ENCODE assay signal across 9 cellular contexts in genomic region chr17:34163681-34164080, GRCh38.
DNase-seq lines count a peak whose midpoint lies in the region; ATAC-seq and TF ChIP-seq lines count a peak whose summit lies in the region.
"Had no signal": no experiment of that assay in that cellular context is flagged by ENCODE, and none has a peak within 500 bp of the region (broad histone marks: within the 10 kb centered on the region; RNA-seq: fewer than 3 reads in every experiment).

No MANE protein-coding gene starts in this region.

- peak; percentile 55 for TF ChIP-seq CTCF in glutamatergic neuron (IDR thresholded peaks at IDR 0.05; ENCODE audit: partially characterized antibody, unreplicated experiment)
- TF ChIP-seq CTCF in tibial nerve (IDR thresholded peaks at IDR 0.05): peak in 4 of 5 experiments; percentile 8 to 31 (median 15)
- TF ChIP-seq CTCF in activated CD8-positive, alpha-beta T cell treated with anti-CD3 and anti-CD28 coated beads for 36 hours (IDR thresholded peaks at IDR 0.05): no peak

- no peaks in the 10 kb centered on the region for H3K9me3 ChIP-seq in tibial nerve

- no peaks in the 10 kb centered on the region for H3K36me3 Mint-ChIP-seq in glutamatergic neuron (ENCODE audit: unreplicated experiment)
- H3K36me3 Mint-ChIP-seq in activated CD8-positive, alpha-beta T cell treated with anti-CD3 and anti-CD28 coated beads for 36 hours (ENCODE audit: low read depth): no peaks in the 10 kb centered on the region

- no peak for ATAC-seq in activated CD8-positive, alpha-beta T cell treated with anti-CD3 and anti-CD28 coated beads for 36 hours

- H3K27ac Mint-ChIP-seq in glutamatergic neuron (ENCODE audit: unreplicated experiment): peak overlapping the region; percentile 2
- H3K27ac Mint-ChIP-seq in activated CD8-positive, alpha-beta T cell treated with anti-CD3 and anti-CD28 coated beads for 36 hours: no peak overlapping the region

- H3K4me3 Mint-ChIP-seq in glutamatergic neuron (ENCODE audit: unreplicated experiment): no peak overlapping the region
- H3K4me3 Mint-ChIP-seq in activated CD8-positive, alpha-beta T cell treated with anti-CD3 and anti-CD28 coated beads for 36 hours: no peak overlapping the region

- H3K27me3 Mint-ChIP-seq in glutamatergic neuron (ENCODE audit: unreplicated experiment): peaks cover 5% of the 10 kb centered on the region
- peaks cover 23% of the 10 kb centered on the region for H3K27me3 Mint-ChIP-seq in activated CD8-positive, alpha-beta T cell treated with anti-CD3 and anti-CD28 coated beads for 36 hours

- peak; percentile 37 for DNase-seq in SIG-M5 treated with dmso at 0.1 percent for 504 hours (lab: John Stamatoyannopoulos, UW; ENCODE audit: unreplicated experiment)
- DNase-seq in SIG-M5 (lab: John Stamatoyannopoulos, UW): no peak
- peak; percentile 30 for DNase-seq in RPMI7951 (ENCODE audit: low read depth)
- no peak for DNase-seq in glutamatergic neuron
- DNase-seq in tibial nerve (ENCODE audit: low spot score in 2 of 2): no peak
- no peak for DNase-seq in NCI-H1105 treated with DMSO at 0.1 percent for 48 hours (lab: John Stamatoyannopoulos, UW)
- DNase-seq in NCI-H2029 (lab: John Stamatoyannopoulos, UW): no peak
- no peak for DNase-seq in activated CD8-positive, alpha-beta T cell treated with anti-CD3 and anti-CD28 coated beads for 36 hours
- DNase-seq: COR-L47 had no signal

- intact Hi-C loops in activated CD8-positive, alpha-beta T cell treated with anti-CD3 and anti-CD28 coated beads for 36 hours (cut with micrococcal nuclease): no loop called here

- WGBS in tibial nerve, 2 donors: 27 to 29% methylated on average over 8 of the region's 8 CpGs

- H3K9me3 Mint-ChIP-seq in glutamatergic neuron (ENCODE audit: unreplicated experiment): peaks cover 6% of the 10 kb centered on the region
- H3K9me3 Mint-ChIP-seq in activated CD8-positive, alpha-beta T cell treated with anti-CD3 and anti-CD28 coated beads for 36 hours: no peaks in the 10 kb centered on the region

- peaks cover 50% of the 10 kb centered on the region for H3K4me1 Mint-ChIP-seq in glutamatergic neuron (ENCODE audit: low read depth, unreplicated experiment)
- no peaks in the 10 kb centered on the region for H3K4me1 Mint-ChIP-seq in activated CD8-positive, alpha-beta T cell treated with anti-CD3 and anti-CD28 coated beads for 36 hours (ENCODE audit: low read depth)

- POLR2A ChIA-PET in activated CD8-positive, alpha-beta T cell treated with anti-CD3 and anti-CD28 coated beads for 36 hours (lab: Charles Lee): no interaction called here

- H3K27me3 ChIP-seq in tibial nerve: peaks cover 0 to 42% of the 10 kb centered on the region in 2 donors

- no peak for TF ChIP-seq POLR2A in tibial nerve (IDR thresholded peaks at IDR 0.05)

- H3K4me3 ChIP-seq in tibial nerve: no peak overlapping the region

- no peak for TF ChIP-seq EP300 in tibial nerve (IDR thresholded peaks at IDR 0.05)

- H3K36me3 ChIP-seq in tibial nerve: no peaks in the 10 kb centered on the region

- H3K4me1 ChIP-seq in tibial nerve: peaks cover 0 to 8% (median 0%) of the 10 kb centered on the region in 4 donors

- CTCF ChIA-PET in activated CD8-positive, alpha-beta T cell treated with anti-CD3 and anti-CD28 coated beads for 36 hours (lab: Charles Lee): interaction anchor here (1.0 kb wide), 1 partner anchor 15 kb away, joined by 3 read pairs; no protein-coding TSS in a partner anchor

- no peak overlapping the region for H3K27ac ChIP-seq in tibial nerve

Comparison
In these comparisons a context has a peak if more than half of its experiments do, and no peak if none do; other contexts are left out.
1. DNase-seq: peak in SIG-M5 treated with dmso at 0.1 percent for 504 hours (single experiment) and RPMI7951 (single experiment); none in SIG-M5 (single experiment), glutamatergic neuron (single experiment), tibial nerve (0 of 2), NCI-H1105 treated with DMSO at 0.1 percent for 48 hours (single experiment), NCI-H2029 (single experiment) and activated CD8-positive, alpha-beta T cell treated with anti-CD3 and anti-CD28 coated beads for 36 hours (single experiment).